Comparison of ENCODE assay signal across 14 cellular contexts in genomic region chr4:145034727-145035211, GRCh38.
DNase-seq lines count a peak whose midpoint lies in the region; ATAC-seq and TF ChIP-seq lines count a peak whose summit lies in the region.
"Had no signal": no experiment of that assay in that cellular context is flagged by ENCODE, and none has a peak within 500 bp of the region (broad histone marks: within the 10 kb centered on the region; RNA-seq: fewer than 3 reads in every experiment).

No MANE protein-coding gene starts in this region.

- TF ChIP-seq CTCF in IMR-90 (conservative IDR thresholded peaks at IDR 0.05; ENCODE audit: low read depth, low read length) (no peak), brain microvascular endothelial cell (IDR thresholded peaks at IDR 0.05; ENCODE audit: low read depth, low read length, missing control alignments) (no peak), colonic mucosa (IDR thresholded peaks at IDR 0.05) (no peak)

- no TSS peak for BruUV-seq in IMR-90 (replicated peaks; lab: Mats Ljungman, UMichigan)

- 0 out of 2 replicates have a peak overlapping the region, but pooled peaks have one; percentile 4 for H2BK120ac ChIP-seq in IMR-90 (ENCODE audit: low read depth, low read length)

- H3K9me3 ChIP-seq in IMR-90 (ENCODE audit: control insufficient read depth, insufficient read depth, low read length) (no peaks in the 10 kb centered on the region), colonic mucosa (no peaks in the 10 kb centered on the region)
- H3K9me3 ChIP-seq: BE2C, left ventricle myocardium inferior had no signal

- no peaks in the 10 kb centered on the region for H3K27me3 ChIP-seq in IMR-90 (ENCODE audit: control insufficient read depth, insufficient read depth, low read length)
- H3K27me3 ChIP-seq in brain microvascular endothelial cell (replicated peaks): no peaks in the 10 kb centered on the region
- H3K27me3 ChIP-seq in colonic mucosa: no peaks in the 10 kb centered on the region
- H3K27me3 ChIP-seq: BE2C had no signal

- H2BK5ac ChIP-seq in IMR-90 (ENCODE audit: low read depth, low read length, poor library complexity, severe bottlenecking): no peak overlapping the region

- DNase-seq in ACHN (peak; percentile 16), IMR-90 (peak; percentile 85), brain microvascular endothelial cell (peak; percentile 88), kidney tubule cell (ENCODE audit: low spot score) (peak; percentile 78), colonic mucosa (no peak), posterior vena cava (ENCODE audit: low spot score) (no peak)
- DNase-seq: activated CD4-positive, alpha-beta T cell treated with anti-CD3 and anti-CD28 coated beads for 36 hours; activated naive CD4-positive, alpha-beta T cell; BE2C; KG1; left ventricle myocardium inferior had no signal

- H4K20me1 ChIP-seq in IMR-90 (ENCODE audit: insufficient read depth, low read length): no peaks in the 10 kb centered on the region

- no peak overlapping the region for H2BK15ac ChIP-seq in IMR-90 (ENCODE audit: low read depth, low read length)

- peaks cover 7% of the 10 kb centered on the region for H3K9me1 ChIP-seq in IMR-90 (ENCODE audit: insufficient read depth, low read length)

- H3K18ac ChIP-seq in IMR-90 (ENCODE audit: low read depth, low read length): no peak overlapping the region

- ATAC-seq in IMR-90 (ENCODE audit: low read depth) (peak; percentile 97), GM21619 (IDR thresholded peaks at IDR 0.05; ENCODE audit: unreplicated experiment) (no peak), GM21576 (IDR thresholded peaks at IDR 0.05; ENCODE audit: unreplicated experiment) (no peak)
- ATAC-seq: activated CD4-positive, alpha-beta T cell treated with anti-CD3 and anti-CD28 coated beads for 36 hours had no signal

- TF ChIP-seq RAD21 in IMR-90 (IDR thresholded peaks at IDR 0.05; ENCODE audit: low read length): no peak

- no peak overlapping the region for H3K23ac ChIP-seq in IMR-90 (ENCODE audit: low read depth, low read length)

- no peak for TF ChIP-seq POLR2A in IMR-90 (IDR thresholded peaks at IDR 0.05; ENCODE audit: low read depth, low read length)

- H3K79me1 ChIP-seq in IMR-90 (ENCODE audit: low read depth in 1 of 2, low read length in 2 of 2): peaks cover 0 to 4% of the 10 kb centered on the region in 2 experiments; a peak in 2 of 4 replicates

- POLR2A ChIA-PET in IMR-90 (lab: Charles Lee; ENCODE audit: unreplicated experiment): no interaction called here

- H3K4me1 ChIP-seq in IMR-90 (ENCODE audit: control insufficient read depth, insufficient read depth, low read length): peaks cover 5% of the 10 kb centered on the region
- no peaks in the 10 kb centered on the region for H3K4me1 ChIP-seq in colonic mucosa
- H3K4me1 ChIP-seq: BE2C, left ventricle myocardium inferior had no signal

- H3K27ac ChIP-seq in IMR-90 (ENCODE audit: insufficient read depth, low read length) (no peak overlapping the region), brain microvascular endothelial cell (peak overlapping the region; percentile 28), colonic mucosa (no peak overlapping the region)
- H3K27ac ChIP-seq: left ventricle myocardium inferior, SK-N-MC had no signal

- peak overlapping the region; percentile 24 for H2AFZ ChIP-seq in IMR-90 (replicated peaks; ENCODE audit: low read length, poor library complexity)

- no peak overlapping the region for H3K4me3 ChIP-seq in IMR-90 (ENCODE audit: insufficient read depth, low read depth, low read length)
- no peak overlapping the region for H3K4me3 ChIP-seq in brain microvascular endothelial cell (ENCODE audit: low read depth, low read length)
- no peak overlapping the region for H3K4me3 ChIP-seq in colonic mucosa
- H3K4me3 ChIP-seq: left ventricle myocardium inferior, SK-N-MC had no signal

- H4K8ac ChIP-seq in IMR-90 (ENCODE audit: low read depth in 2 of 2, low read length in 2 of 2): peak overlapping the region in 1 of 2 experiments; percentile 16; a peak in 1 of 4 replicates

- H3K14ac ChIP-seq in IMR-90 (replicated peaks; ENCODE audit: low read depth, low read length): peak overlapping the region; percentile 68

- H4K5ac ChIP-seq in IMR-90 (ENCODE audit: low read depth, low read length): no peak overlapping the region

- H3K36me3 ChIP-seq in IMR-90 (ENCODE audit: control insufficient read depth, insufficient read depth, low read length) (peaks cover 8% of the 10 kb centered on the region), brain microvascular endothelial cell (replicated peaks) (peaks cover 9% of the 10 kb centered on the region), colonic mucosa (no peaks in the 10 kb centered on the region)

- peak overlapping the region; percentile 57 for H3K4ac ChIP-seq in IMR-90 (ENCODE audit: low read depth, low read length)

- CTCF ChIA-PET in IMR-90 (lab: Yijun Ruan, JAX): interaction anchor here (0.5 kb wide), 1 partner anchor 397 kb away, joined by 3 read pairs; no protein-coding TSS in a partner anchor

- no peak overlapping the region for H3K9ac ChIP-seq in IMR-90 (ENCODE audit: low read depth, low read length)
- H3K9ac ChIP-seq in colonic mucosa (ENCODE audit: low read depth in 2 of 2, low read length in 2 of 2): no peak overlapping the region

- intact Hi-C loops in IMR-90 (cut with micrococcal nuclease): no loop called here
- intact Hi-C loops in colonic mucosa (cut with DNase I): no loop called here
- intact Hi-C loops in posterior vena cava (cut with DNase I): no loop called here

- no peak overlapping the region for H3K56ac ChIP-seq in IMR-90 (ENCODE audit: extremely low read depth, insufficient read depth, low read length)

- H2AK9ac ChIP-seq in IMR-90 (replicated peaks; ENCODE audit: low read depth, low read length, poor library complexity): no peak overlapping the region

- H3K4me2 ChIP-seq in IMR-90 (ENCODE audit: low read depth, low read length): no peak overlapping the region

- no CpG with 5 or more reads among the region's 6 CpGs for WGBS in IMR-90 (ENCODE audit: extremely low coverage in 2 of 2, insufficient read length in 1 of 2), 2 experiments

- H2AK5ac ChIP-seq in IMR-90 (ENCODE audit: low read depth, low read length): no peak overlapping the region

- peak overlapping the region; percentile 45; the same call in 1 of the 2 replicates for H2BK20ac ChIP-seq in IMR-90 (ENCODE audit: low read depth, low read length)

- H4K91ac ChIP-seq in IMR-90 (ENCODE audit: insufficient read depth, low read depth, low read length): peak overlapping the region; percentile 5; the same call in 1 of the 2 replicates

- dilution Hi-C loops in IMR-90 (cut with HindIII; ENCODE audit: low sequenced_read_pairs, unreplicated experiment): no loop called here

- in situ Hi-C loops in ACHN (cut with HindIII; ENCODE audit: low pct_ligation_motif_present, low pct_unique_long_range_greater_than_20kb, low sequenced_read_pairs): no loop called here
- in situ Hi-C loops in IMR-90 (cut with MboI; ENCODE audit: low sequenced_read_pairs): no loop called here
- in situ Hi-C loops in brain microvascular endothelial cell (cut with HindIII; ENCODE audit: low pct_ligation_motif_present, low sequenced_read_pairs): no loop called here

TF ChIP-seq in IMR-90, 13 proteins besides CTCF, POLR2A, EP300 and RAD21:
- TF ChIP-seq SMC3 (IDR thresholded peaks at IDR 0.05; ENCODE audit: low read depth, low read length): no peak
- no peak for TF ChIP-seq RFX5 (IDR thresholded peaks at IDR 0.05; ENCODE audit: low read depth, low read length)
- TF ChIP-seq USF2 (IDR thresholded peaks at IDR 0.05; ENCODE audit: low read depth, low read length): no peak
- TF ChIP-seq CEBPB (IDR thresholded peaks at IDR 0.05; ENCODE audit: low read depth, low read length): peak; percentile 69
- no peak for TF ChIP-seq MAFK (IDR thresholded peaks at IDR 0.05; ENCODE audit: low read depth, low read length)
- no peak for TF ChIP-seq MAZ (IDR thresholded peaks at IDR 0.05; ENCODE audit: borderline replicate concordance, low read depth, low read length)
- TF ChIP-seq NFE2L2 (IDR thresholded peaks at IDR 0.05; ENCODE audit: low read depth, low read length): no peak
- no peak for TF ChIP-seq BHLHE40 (IDR thresholded peaks at IDR 0.05; ENCODE audit: low read depth, low read length)
- no peak for TF ChIP-seq CHD1 (IDR thresholded peaks at IDR 0.05; ENCODE audit: low read depth, low read length)
- TF ChIP-seq MXI1 (IDR thresholded peaks at IDR 0.05; ENCODE audit: borderline replicate concordance, low read depth, low read length): no peak
- TF ChIP-seq, protein P1, sequence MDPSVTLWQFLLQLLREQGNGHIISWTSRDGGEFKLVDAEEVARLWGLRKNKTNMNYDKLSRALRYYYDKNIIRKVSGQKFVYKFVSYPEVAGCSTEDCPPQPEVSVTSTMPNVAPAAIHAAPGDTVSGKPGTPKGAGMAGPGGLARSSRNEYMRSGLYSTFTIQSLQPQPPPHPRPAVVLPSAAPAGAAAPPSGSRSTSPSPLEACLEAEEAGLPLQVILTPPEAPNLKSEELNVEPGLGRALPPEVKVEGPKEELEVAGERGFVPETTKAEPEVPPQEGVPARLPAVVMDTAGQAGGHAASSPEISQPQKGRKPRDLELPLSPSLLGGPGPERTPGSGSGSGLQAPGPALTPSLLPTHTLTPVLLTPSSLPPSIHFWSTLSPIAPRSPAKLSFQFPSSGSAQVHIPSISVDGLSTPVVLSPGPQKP (IDR thresholded peaks at IDR 0.05; ENCODE audit: borderline replicate concordance, low read depth, low read length): no peak
- peak; percentile 43; the same call in 1 of the 2 replicates for TF ChIP-seq FOS (IDR thresholded peaks at IDR 0.05; ENCODE audit: low read depth, low read length)

Comparison
In these comparisons a context has a peak if more than half of its experiments do, and no peak if none do; other contexts are left out.
1. DNase-seq: peak in ACHN (single experiment), IMR-90 (single experiment), brain microvascular endothelial cell (single experiment) and kidney tubule cell (single experiment); none in colonic mucosa (single experiment) and posterior vena cava (single experiment).